In genomic region chr2:218387369-218388194, GRCh38 we compare ENCODE assay signal across 8 cellular contexts. TPM values are rescaled to one million over a fixed set of nuclear protein-coding genes. Genes with fewer than 3 reads are reported as not detected.
DNase-seq lines count a peak whose midpoint lies in the region; ATAC-seq and TF ChIP-seq lines count a peak whose summit lies in the region.

No MANE protein-coding gene starts in this region.

- peak; percentile 14; the same call in 2 of the 3 replicates for ATAC-seq in SK-N-SH treated with all-trans-retinoic acid at 6 μM for 48 hours
- no peak for ATAC-seq in GM19351 (IDR thresholded peaks at IDR 0.05; ENCODE audit: unreplicated experiment)

- peak overlapping the region; percentile 80 for H3K27ac ChIP-seq in neutrophil

- peaks cover 91% of the 10 kb centered on the region for H3K36me3 ChIP-seq in neutrophil

- H3K4me3 ChIP-seq in fibroblast of the aortic adventitia (ENCODE audit: low read depth, low read length): peak overlapping the region; percentile 25
- peak overlapping the region; percentile 76 to 100 for H3K4me3 ChIP-seq in neutrophil (ENCODE audit: low read depth in 1 of 2, low read length in 1 of 2)

- peaks cover 73 to 81% of the 10 kb centered on the region in 2 experiments for H3K4me1 ChIP-seq in neutrophil (ENCODE audit: control insufficient read depth in 1 of 2, insufficient read depth in 1 of 2, low read depth in 1 of 2, low read length in 1 of 2)

- peak; percentile 7 for DNase-seq in stimulated activated CD4-positive, alpha-beta T cell treated with anti-CD3 and anti-CD28 coated beads, Interleukin-4, amount 100 ng/mL, for 1 hour
- no peak for DNase-seq in stimulated activated CD4-positive, alpha-beta T cell treated with anti-CD3 and anti-CD28 coated beads, Interleukin-2, amount 100 ng/mL, for 24 hours
- DNase-seq in fibroblast of the aortic adventitia (ENCODE audit: low read depth) (peak; percentile 55), SKM-1 treated with dmso at 0.1 percent for 144 hours (lab: John Stamatoyannopoulos, UW; ENCODE audit: unreplicated experiment) (no peak), nucleus accumbens (lab: John Stamatoyannopoulos, UW) (no peak)

- H3K27me3 ChIP-seq in neutrophil: no peaks in the 10 kb centered on the region

- no peaks in the 10 kb centered on the region for H3K9me3 ChIP-seq in neutrophil

- TF ChIP-seq CTCF in fibroblast of the aortic adventitia (IDR thresholded peaks at IDR 0.05; ENCODE audit: insufficient read depth, low read length) (no peak), neutrophil (IDR thresholded peaks at IDR 0.05) (no peak)

TF ChIP-seq in SK-N-SH treated with all-trans-retinoic acid at 6 μM for 48 hours, 23 proteins besides CTCF, POLR2A, EP300 and RAD21:
- TF ChIP-seq OSR1 (CRISPR knock-in tag; IDR thresholded peaks at IDR 0.05) (no peak), ZFP30 (CRISPR knock-in tag; IDR thresholded peaks at IDR 0.05) (no peak), TOX (CRISPR knock-in tag; IDR thresholded peaks at IDR 0.05; ENCODE audit: borderline replicate concordance) (no peak), ZNF8 (CRISPR knock-in tag; IDR thresholded peaks at IDR 0.05) (no peak)

RNA-seq across cellular contexts. Expression of gene SLC11A1, which starts 5.5 kb away (rescaled TPM):
- total RNA-seq in fibroblast of the aortic adventitia (ENCODE audit: low replicate concordance): 0.09 and 0.33 TPM in 2 replicates

RNA-seq across cellular contexts. Expression of gene CTDSP1, which starts 12.1 kb away (rescaled TPM):
- total RNA-seq in fibroblast of the aortic adventitia (ENCODE audit: low replicate concordance): 53.6 and 70.4 TPM in 2 replicates

RNA-seq across cellular contexts. Expression of gene CATIP, which starts 30.9 kb away (rescaled TPM):
- total RNA-seq in fibroblast of the aortic adventitia (ENCODE audit: low replicate concordance): not detected in 2 replicates

RNA-seq across cellular contexts. Expression of gene VIL1, which starts 31.3 kb away (rescaled TPM):
- total RNA-seq in fibroblast of the aortic adventitia (ENCODE audit: low replicate concordance): not detected in 2 replicates

Comparison
In these comparisons a context has a peak if more than half of its experiments do, and no peak if none do; other contexts are left out.
1. DNase-seq: peak in stimulated activated CD4-positive, alpha-beta T cell treated with anti-CD3 and anti-CD28 coated beads, Interleukin-4, amount 100 ng/mL, for 1 hour (single experiment) and fibroblast of the aortic adventitia (single experiment); none in stimulated activated CD4-positive, alpha-beta T cell treated with anti-CD3 and anti-CD28 coated beads, Interleukin-2, amount 100 ng/mL, for 24 hours (0 of 2), SKM-1 treated with dmso at 0.1 percent for 144 hours (single experiment) and nucleus accumbens (0 of 56).